In genomic region chr7:32025381-32026075, GRCh38 we compare ENCODE assay signal across 20 cellular contexts. TPM values are rescaled to one million over a fixed set of nuclear protein-coding genes. Genes with fewer than 3 reads are reported as not detected.
"Had no signal": no experiment of that assay in that cellular context is flagged by ENCODE, and none has a peak within 500 bp of the region (broad histone marks: within the 10 kb centered on the region; RNA-seq: fewer than 3 reads in every experiment).

No MANE protein-coding gene starts in this region.

- H3K4me1 Mint-ChIP-seq: activated CD4-positive, alpha-beta T cell treated with anti-CD3 and anti-CD28 coated beads for 36 hours; mesothelial cell of epicardium; WTC11 had no signal

- H3K27me3 ChIP-seq: cardiac muscle cell, dorsolateral prefrontal cortex, thyroid gland had no signal

- H3K27ac Mint-ChIP-seq: activated CD4-positive, alpha-beta T cell treated with anti-CD3 and anti-CD28 coated beads for 36 hours; activated naive CD4-positive, alpha-beta T cell treated with anti-CD3 and anti-CD28 coated beads, Interleukin-2, amount 50 U/mL, for 72 hours; activated T-helper 1 cell treated with anti-CD3 and anti-CD28 coated beads, Interleukin-12 subunit alpha, Interleukin-12 subunit beta, Interleukin-2, Interleukin-4 antibody, amounts not matched to agents 30 ng/mL and 10 ng/mL and 1 ng/mL, durations not matched to agents 14 hours and 24 hours and 36 hours; mesothelial cell of epicardium; natural killer cell treated with Interleukin-12 subunit alpha and Interleukin-12 subunit beta and Interleukin-15 and Interleukin-18, amount 100 ng/mL, for 72 hours; T-helper 2 cell treated with Interferon-gamma antibody and Interleukin-4, amounts not matched to agents 5 μg/mL and 100 μg/mL, for 36 hours; WTC11 had no signal

- H3K4me3 Mint-ChIP-seq: activated CD4-positive, alpha-beta T cell treated with anti-CD3 and anti-CD28 coated beads for 36 hours; activated T-helper 1 cell treated with anti-CD3 and anti-CD28 coated beads, Interleukin-12 subunit alpha, Interleukin-12 subunit beta, Interleukin-2, Interleukin-4 antibody, amounts not matched to agents 30 ng/mL and 10 ng/mL and 1 ng/mL, durations not matched to agents 14 hours and 24 hours and 36 hours; mesothelial cell of epicardium; natural killer cell treated with Interleukin-12 subunit alpha and Interleukin-12 subunit beta and Interleukin-15 and Interleukin-18, amount 100 ng/mL, for 72 hours; T-helper 2 cell treated with Interferon-gamma antibody and Interleukin-4, amounts not matched to agents 5 μg/mL and 100 μg/mL, for 36 hours; WTC11 had no signal

- H3K27me3 Mint-ChIP-seq: activated CD4-positive, alpha-beta T cell treated with anti-CD3 and anti-CD28 coated beads for 36 hours had no signal

- DNase-seq: activated CD4-positive, alpha-beta T cell treated with anti-CD3 and anti-CD28 coated beads for 36 hours; activated CD4-positive, alpha-beta T cell treated with anti-CD3 and anti-CD28 coated beads, Interleukin-2, amount 50 U/mL, for 48 hours; activated gamma-delta T cell treated with Interleukin-2 at 50 U/mL for 16 hours; activated T-cell treated with anti-CD3 and anti-CD28 coated beads for 4 hours; hippocampal formation; left colon; nucleus accumbens; stimulated activated CD4-positive, alpha-beta T cell treated with anti-CD3 and anti-CD28 coated beads, Interleukin-12 subunit alpha, Interleukin-12 subunit beta, amount 100 ng/mL, for 4 hours; stimulated activated CD4-positive, alpha-beta T cell treated with anti-CD3 and anti-CD28 coated beads, Interleukin-1b, Interleukin-23, amount 100 ng/mL, for 48 hours; stimulated activated CD8-positive, alpha-beta memory T cell treated with anti-CD3 and anti-CD28 coated beads, Interleukin-4, amount 100 ng/mL, for 48 hours; stimulated activated naive CD4-positive, alpha-beta T cell; thyroid gland had no signal

- H3K27ac ChIP-seq: cardiac muscle cell, thyroid gland had no signal

- H3K36me3 ChIP-seq: cardiac muscle cell, thyroid gland had no signal

- H3K36me3 Mint-ChIP-seq: mesothelial cell of epicardium; natural killer cell treated with Interleukin-12 subunit alpha and Interleukin-12 subunit beta and Interleukin-15 and Interleukin-18, amount 100 ng/mL, for 72 hours; WTC11 had no signal

- ATAC-seq: activated CD4-positive, alpha-beta T cell treated with anti-CD3 and anti-CD28 coated beads for 36 hours; activated naive CD4-positive, alpha-beta T cell treated with anti-CD3 and anti-CD28 coated beads, Interleukin-2, amount 50 U/mL, for 72 hours; left colon; natural killer cell treated with Interleukin-12 subunit alpha and Interleukin-12 subunit beta and Interleukin-15 and Interleukin-18, amount 100 ng/mL, for 72 hours; WTC11 had no signal

- H3K9me3 Mint-ChIP-seq: activated T-helper 1 cell treated with anti-CD3 and anti-CD28 coated beads, Interleukin-12 subunit alpha, Interleukin-12 subunit beta, Interleukin-2, Interleukin-4 antibody, amounts not matched to agents 30 ng/mL and 10 ng/mL and 1 ng/mL, durations not matched to agents 14 hours and 24 hours and 36 hours; mesothelial cell of epicardium; T-helper 2 cell treated with Interferon-gamma antibody and Interleukin-4, amounts not matched to agents 5 μg/mL and 100 μg/mL, for 36 hours; WTC11 had no signal

- H3K4me1 ChIP-seq: thyroid gland had no signal

- H3K4me3 ChIP-seq: cardiac muscle cell, dorsolateral prefrontal cortex, thyroid gland had no signal

RNA-seq across cellular contexts. Expression of gene PDE1C, which starts 44.7 kb away (rescaled TPM):
- total RNA-seq: activated CD4-positive, alpha-beta T cell treated with anti-CD3 and anti-CD28 coated beads for 36 hours; activated naive CD4-positive, alpha-beta T cell treated with anti-CD3 and anti-CD28 coated beads, Interleukin-2, amount 50 U/mL, for 72 hours; activated T-helper 1 cell treated with anti-CD3 and anti-CD28 coated beads, Interleukin-12 subunit alpha, Interleukin-12 subunit beta, Interleukin-2, Interleukin-4 antibody, amounts not matched to agents 30 ng/mL and 10 ng/mL and 1 ng/mL, durations not matched to agents 14 hours and 24 hours and 36 hours had no signal
